In genomic region chr6:166761801-166762200, GRCh38 we compare ENCODE assay signal across 9 cellular contexts.
"Had no signal": no experiment of that assay in that cellular context is flagged by ENCODE, and none has a peak within 500 bp of the region (broad histone marks: within the 10 kb centered on the region; RNA-seq: fewer than 3 reads in every experiment).

No MANE protein-coding gene starts in this region.

- H3K4me2 ChIP-seq: GM23338, KMS-11 had no signal

- H3K36me3 ChIP-seq: HAP-1 had no signal

- H3K9ac ChIP-seq: KMS-11 had no signal

- DNase-seq: H7, HFFc6, IMR-90, KBM-7 had no signal

- FAIRE-seq: HTR-8/SVneo had no signal

- H3K27ac Mint-ChIP-seq: GM23338, HFFc6 had no signal

- H3K4me3 Mint-ChIP-seq: GM23338, HFFc6 had no signal

- ATAC-seq: GM23338, HCT116 had no signal

- H3K27ac ChIP-seq: KMS-11 had no signal

- H3K4me3 ChIP-seq: GM23338, HAP-1 had no signal

- H2AFZ ChIP-seq: GM23338 had no signal

- H3K9me3 Mint-ChIP-seq: GM23338, HFFc6 had no signal

- H3K4me1 ChIP-seq: HAP-1 had no signal

- H3K9me3 ChIP-seq: HAP-1 had no signal
